In the genomic region with DNA sequence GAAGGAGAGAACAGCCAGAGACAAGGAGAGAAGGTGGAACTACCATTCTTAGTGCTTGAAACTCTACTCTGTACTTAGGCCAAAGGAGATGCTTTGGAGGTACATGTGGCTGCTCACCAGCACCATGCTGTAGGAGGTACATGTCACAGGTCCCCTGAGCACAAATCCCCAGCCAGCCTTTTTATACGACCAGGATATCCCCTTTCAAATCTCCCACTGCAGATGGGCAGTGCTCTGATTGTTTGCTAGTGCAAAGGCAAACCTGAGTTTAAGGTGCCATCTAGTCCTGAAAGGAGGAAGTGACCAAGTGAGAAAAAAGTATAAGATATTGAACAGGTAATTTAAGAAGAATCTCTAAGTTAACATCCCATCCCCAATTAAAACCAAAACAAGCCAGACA, we compare ENCODE assay signal across 27 cellular contexts. TPM values are rescaled to one million over a fixed set of nuclear protein-coding genes. Genes with fewer than 3 reads are reported as not detected.
DNase-seq lines count a peak whose midpoint lies in the region; ATAC-seq and TF ChIP-seq lines count a peak whose summit lies in the region.
"Had no signal": no experiment of that assay in that cellular context is flagged by ENCODE, and none has a peak within 500 bp of the region (broad histone marks: within the 10 kb centered on the region; RNA-seq: fewer than 3 reads in every experiment).

No MANE protein-coding gene starts in this region.

- no peaks in the 10 kb centered on the region for H3F3A ChIP-seq in GM23338 (replicated peaks; ENCODE audit: low read depth)
- no peaks in the 10 kb centered on the region for H3F3A ChIP-seq in smooth muscle cell (ENCODE audit: low read depth)

- DNase-seq in GM23338 (ENCODE audit: low spot score): peak; percentile 10
- DNase-seq in iPS-NIHi7 (ENCODE audit: extremely low spot score): peak; percentile 19
- DNase-seq in activated CD8-positive, alpha-beta memory T cell treated with anti-CD3 and anti-CD28 coated beads, Interleukin-2, amount 50 U/mL, for 4 hours: no peak
- no peak for DNase-seq in smooth muscle cell (lab: John Stamatoyannopoulos, UW; ENCODE audit: unreplicated experiment)
- no peak for DNase-seq in NCI-H1105 treated with DMSO at 0.1 percent for 48 hours (lab: John Stamatoyannopoulos, UW)
- no peak for DNase-seq in HUDEP-2 (lab: John Stamatoyannopoulos, UW; ENCODE audit: unreplicated experiment in 76 of 76)
- DNase-seq: activated CD4-positive, alpha-beta T cell treated with anti-CD3 and anti-CD28 coated beads for 36 hours; activated effector memory CD4-positive, alpha-beta T cell treated with Interleukin-2 at 50 U/mL for 16 hours; activated T-cell treated with anti-CD3 and anti-CD28 coated beads for 4 hours; COR-L47; GM23248; left cardiac atrium; NCI-H1694; NCI-H2171; ovary; SIG-M5; stimulated activated CD4-positive, alpha-beta T cell treated with anti-CD3 and anti-CD28 coated beads, Interleukin-1b, Interleukin-23, amount 100 ng/mL, for 48 hours; stimulated activated naive CD8-positive, alpha-beta T cell treated with anti-CD3 and anti-CD28 coated beads, Interleukin-15, Interleukin-2, amounts not matched to agents 100 U/mL and 50 U/mL, for 24 hours had no signal

- H3K9ac ChIP-seq in OCI-LY3 (ENCODE audit: low read length) (no peak overlapping the region), smooth muscle cell (ENCODE audit: low read depth) (no peak overlapping the region)
- H3K9ac ChIP-seq: BLaER1 treated with 17β-estradiol and CSF1 and Interleukin-3, amounts not matched to agents 10 nM and 100 nM; GM23248 had no signal

- H4K20me1 ChIP-seq in GM23338 (replicated peaks; ENCODE audit: insufficient read depth) (no peaks in the 10 kb centered on the region), OCI-LY3 (ENCODE audit: insufficient read depth, low read length) (no peaks in the 10 kb centered on the region), smooth muscle cell (ENCODE audit: low read depth) (no peaks in the 10 kb centered on the region)
- H4K20me1 ChIP-seq: BLaER1 treated with 17β-estradiol and CSF1 and Interleukin-3, amounts not matched to agents 10 nM and 100 nM had no signal

- peak; percentile 40 for ATAC-seq in GM18511 (IDR thresholded peaks at IDR 0.05; ENCODE audit: unreplicated experiment)
- no peak for ATAC-seq in GM23338
- ATAC-seq: activated CD4-positive, alpha-beta T cell treated with anti-CD3 and anti-CD28 coated beads for 36 hours; activated naive CD4-positive, alpha-beta T cell treated with anti-CD3 and anti-CD28 coated beads, Interleukin-2, amount 50 U/mL, for 72 hours; gastroesophageal sphincter; left cardiac atrium; stimulated activated naive CD8-positive, alpha-beta T cell treated with anti-CD3 and anti-CD28 coated beads, Interleukin-15, Interleukin-2, amounts not matched to agents 100 U/mL and 50 U/mL, for 24 hours had no signal

- H3K27me3 ChIP-seq in GM23338 (ENCODE audit: insufficient read depth) (no peaks in the 10 kb centered on the region), OCI-LY3 (ENCODE audit: low read depth, low read length) (no peaks in the 10 kb centered on the region), smooth muscle cell (ENCODE audit: low read depth) (no peaks in the 10 kb centered on the region)
- H3K27me3 ChIP-seq: BLaER1 treated with 17β-estradiol and CSF1 and Interleukin-3, amounts not matched to agents 10 nM and 100 nM; breast epithelium; ovary had no signal

- H3K4me3 ChIP-seq in GM23338 (no peak overlapping the region), OCI-LY3 (ENCODE audit: low read length) (no peak overlapping the region), smooth muscle cell (no peak overlapping the region)
- H3K4me3 ChIP-seq: BLaER1 treated with 17β-estradiol and CSF1 and Interleukin-3, amounts not matched to agents 10 nM and 100 nM; breast epithelium; gastroesophageal sphincter; GM23248; ovary had no signal

- no peak overlapping the region for H3K27ac Mint-ChIP-seq in GM23338
- H3K27ac Mint-ChIP-seq: activated CD4-positive, alpha-beta T cell treated with anti-CD3 and anti-CD28 coated beads for 36 hours; activated naive CD4-positive, alpha-beta T cell treated with anti-CD3 and anti-CD28 coated beads, Interleukin-2, amount 50 U/mL, for 72 hours; nephron; T-helper 2 cell treated with Interferon-gamma antibody and Interleukin-4, amounts not matched to agents 5 μg/mL and 100 μg/mL, for 36 hours had no signal

- peak overlapping the region; percentile 93 for H2AFZ ChIP-seq in GM23338
- H2AFZ ChIP-seq in OCI-LY3 (ENCODE audit: low read depth, low read length): peak overlapping the region; percentile 23; the same call in 1 of the 2 replicates
- H2AFZ ChIP-seq in smooth muscle cell (ENCODE audit: low read depth): no peak overlapping the region
- H2AFZ ChIP-seq: GM23248 had no signal

- H3K36me3 ChIP-seq in GM23338 (ENCODE audit: insufficient read depth): no peaks in the 10 kb centered on the region
- H3K36me3 ChIP-seq in OCI-LY3 (replicated peaks; ENCODE audit: low read depth, low read length): no peaks in the 10 kb centered on the region
- no peaks in the 10 kb centered on the region for H3K36me3 ChIP-seq in smooth muscle cell (ENCODE audit: low read depth)
- H3K36me3 ChIP-seq: BLaER1 treated with 17β-estradiol and CSF1 and Interleukin-3, amounts not matched to agents 10 nM and 100 nM; breast epithelium; gastroesophageal sphincter; ovary had no signal

- H3K4me3 Mint-ChIP-seq in GM23338: no peak overlapping the region
- H3K4me3 Mint-ChIP-seq: activated CD4-positive, alpha-beta T cell treated with anti-CD3 and anti-CD28 coated beads for 36 hours; nephron; T-helper 2 cell treated with Interferon-gamma antibody and Interleukin-4, amounts not matched to agents 5 μg/mL and 100 μg/mL, for 36 hours had no signal

- no peaks in the 10 kb centered on the region for H3K27me3 Mint-ChIP-seq in GM23338 (ENCODE audit: insufficient read depth, low read depth, poor library complexity)

- H3K27ac ChIP-seq in GM23338 (ENCODE audit: low read depth) (no peak overlapping the region), OCI-LY3 (ENCODE audit: low read length) (no peak overlapping the region), smooth muscle cell (ENCODE audit: low read depth) (no peak overlapping the region)
- H3K27ac ChIP-seq: BLaER1 treated with 17β-estradiol and CSF1 and Interleukin-3, amounts not matched to agents 10 nM and 100 nM; breast epithelium; gastroesophageal sphincter; GM23248; HL-60; ovary had no signal

- 45% methylated on average over 1 of the region's 1 CpG for WGBS in smooth muscle cell (ENCODE audit: low lambda C conversion rate)

- 0 out of 2 replicates have a peak, but pooled peaks cover 3% of the 10 kb centered on the region for H3K9me2 ChIP-seq in GM23338 (ENCODE audit: insufficient read depth)

- H3K4me1 ChIP-seq in GM23338 (ENCODE audit: insufficient read depth) (no peaks in the 10 kb centered on the region), OCI-LY3 (ENCODE audit: low read length) (no peaks in the 10 kb centered on the region), smooth muscle cell (ENCODE audit: low read depth) (no peaks in the 10 kb centered on the region)
- H3K4me1 ChIP-seq: BLaER1 treated with 17β-estradiol and CSF1 and Interleukin-3, amounts not matched to agents 10 nM and 100 nM; breast epithelium; gastroesophageal sphincter had no signal

- H3K79me2 ChIP-seq in GM23338 (replicated peaks; ENCODE audit: insufficient read depth) (no peaks in the 10 kb centered on the region), OCI-LY3 (ENCODE audit: low read length) (no peaks in the 10 kb centered on the region), smooth muscle cell (ENCODE audit: low read depth) (no peaks in the 10 kb centered on the region)

- H3K9me3 Mint-ChIP-seq in GM23338: peaks cover 4% of the 10 kb centered on the region; the same call in 2 of the 3 replicates
- H3K9me3 Mint-ChIP-seq: activated naive CD4-positive, alpha-beta T cell treated with anti-CD3 and anti-CD28 coated beads, Interleukin-2, amount 50 U/mL, for 72 hours; T-helper 2 cell treated with Interferon-gamma antibody and Interleukin-4, amounts not matched to agents 5 μg/mL and 100 μg/mL, for 36 hours had no signal

- H3K36me3 Mint-ChIP-seq in GM23338 (ENCODE audit: low read depth): no peaks in the 10 kb centered on the region; the same call in 2 of the 3 replicates
- H3K36me3 Mint-ChIP-seq: activated naive CD4-positive, alpha-beta T cell treated with anti-CD3 and anti-CD28 coated beads, Interleukin-2, amount 50 U/mL, for 72 hours had no signal

- H3K9me3 ChIP-seq in OCI-LY3 (ENCODE audit: insufficient read depth, low read length) (no peaks in the 10 kb centered on the region), smooth muscle cell (replicated peaks; ENCODE audit: low read depth) (no peaks in the 10 kb centered on the region)
- H3K9me3 ChIP-seq: breast epithelium, gastroesophageal sphincter, ovary had no signal

- TF ChIP-seq CTCF in GM23338 (conservative IDR thresholded peaks at IDR 0.05; ENCODE audit: low read depth in 2 of 2): peak; percentile 18 to 46; a peak in 3 of 4 replicates
- 0 out of 2 replicates have a peak, but pooled peaks have one; percentile 15 for TF ChIP-seq CTCF in OCI-LY3 (IDR thresholded peaks at IDR 0.05; ENCODE audit: low read depth, low read length)
- no peak for TF ChIP-seq CTCF in smooth muscle cell (IDR thresholded peaks at IDR 0.05; ENCODE audit: borderline replicate concordance, insufficient read depth, poor library complexity, severe bottlenecking)

- H3K4me2 ChIP-seq in GM23338 (no peak overlapping the region), OCI-LY3 (ENCODE audit: low read length) (no peak overlapping the region), smooth muscle cell (no peak overlapping the region)
- H3K4me2 ChIP-seq: BLaER1 treated with 17β-estradiol and CSF1 and Interleukin-3, amounts not matched to agents 10 nM and 100 nM had no signal

- no peaks in the 10 kb centered on the region; the same call in 2 of the 3 replicates for H3K4me1 Mint-ChIP-seq in GM23338
- H3K4me1 Mint-ChIP-seq: activated CD4-positive, alpha-beta T cell treated with anti-CD3 and anti-CD28 coated beads for 36 hours; nephron had no signal

TF ChIP-seq in GM23338, 12 proteins besides CTCF, POLR2A, EP300 and RAD21:
- no peak for TF ChIP-seq EZH2phosphoT487 (IDR thresholded peaks at IDR 0.05; ENCODE audit: unreplicated experiment)
- TF ChIP-seq EZH2 (IDR thresholded peaks at IDR 0.05; ENCODE audit: low read depth, unreplicated experiment): no peak

RNA-seq across cellular contexts. Expression of gene TTC21B, which starts 17.1 kb away (rescaled TPM):
- 32.8 and 39.5 TPM in 2 replicates for total RNA-seq in GM23338 (2014; rRNA removed; shearing (Covaris generic))
- polyA plus RNA-seq in GM23338 (2016; fragmentation: Nextera tagmentation; extraction: Ambion mirVana) (8.4 and 10.1 TPM in 2 replicates), smooth muscle cell (5.5 and 5.8 TPM in 2 replicates)
- 21.1 and 48.0 TPM in 2 replicates for total RNA-seq in smooth muscle cell

Comparison
In these comparisons a context has a peak if more than half of its experiments do, and no peak if none do; other contexts are left out.
1. DNase-seq: peak in GM23338 (single experiment) and iPS-NIHi7 (single experiment); none in activated CD8-positive, alpha-beta memory T cell treated with anti-CD3 and anti-CD28 coated beads, Interleukin-2, amount 50 U/mL, for 4 hours (single experiment), smooth muscle cell (single experiment), NCI-H1105 treated with DMSO at 0.1 percent for 48 hours (single experiment) and HUDEP-2 (0 of 76).